8 cellular contexts compared by ENCODE assay signal in the genomic region with DNA sequence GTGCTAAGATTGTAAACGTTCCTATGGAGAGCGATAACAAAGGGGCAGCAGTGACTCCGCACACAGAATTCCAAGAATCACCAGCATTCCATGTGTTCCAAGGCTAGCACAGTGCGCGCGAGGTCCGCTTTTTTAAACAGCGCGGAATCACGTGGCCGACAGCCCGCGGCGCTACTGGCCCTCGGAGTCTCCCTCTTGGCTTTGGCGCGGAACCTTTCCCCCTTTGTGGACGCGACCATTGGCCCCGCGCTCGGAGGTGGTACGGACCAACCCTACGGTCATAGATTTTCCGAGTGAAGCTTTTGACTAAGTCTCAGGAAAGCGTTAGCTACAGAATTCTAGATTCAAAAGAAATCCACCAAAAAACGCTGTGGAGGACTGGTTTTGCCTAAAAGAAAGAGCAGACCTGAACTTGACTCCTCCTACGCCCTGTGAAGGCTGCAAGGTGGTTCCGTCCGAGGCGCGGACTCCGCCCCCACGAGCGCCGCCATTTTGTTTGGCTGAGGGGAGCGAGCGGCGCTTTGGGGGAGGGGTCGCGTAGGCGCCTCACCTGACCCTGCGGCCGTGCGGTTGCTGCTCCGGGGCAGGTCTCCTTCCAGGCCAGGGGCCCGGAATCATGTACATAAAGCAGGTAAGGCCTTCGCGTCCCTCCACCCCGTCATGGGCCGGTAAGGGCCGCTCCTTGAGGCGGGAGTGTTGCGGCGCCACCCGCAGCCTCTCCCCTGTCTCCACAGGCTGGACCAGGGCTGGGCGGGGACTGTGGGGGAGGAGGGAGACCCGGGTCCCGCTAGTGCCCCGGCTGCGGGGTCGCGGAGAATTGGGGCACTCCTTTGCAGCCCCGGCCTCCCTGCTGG. TPM values are rescaled to one million over a fixed set of nuclear protein-coding genes. Genes with fewer than 3 reads are reported as not detected.
DNase-seq lines count a peak whose midpoint lies in the region; ATAC-seq and TF ChIP-seq lines count a peak whose summit lies in the region.

A gene (plus strand): TSS at position 495 of the 854 bp plus-strand sequence. CDS start 122 bp downstream, at position 617.

- intact Hi-C loops in left ventricle myocardium superior (cut with micrococcal nuclease) (no loop called here), prostate gland (cut with DNase I) (loop anchor here (5.0 to 10.0 kb wide), 3 partner anchors 65 to 353 kb away; no protein-coding TSS in a partner anchor)

- H3K27ac ChIP-seq in angular gyrus (ENCODE audit: low read depth, low read length) = peak within 1 kb of the TSS; percentile 97
- peak within 1 kb of the TSS; percentile 76 to 88 for H3K27ac ChIP-seq in prostate gland
- peak within 1 kb of the TSS; percentile 84 for H3K27ac ChIP-seq in urinary bladder (ENCODE audit: low read depth)

- no peak for TF ChIP-seq CTCF in prostate gland (IDR thresholded peaks at IDR 0.05)

- 0% methylated on average over 56 of the region's 64 CpGs for WGBS in prostate gland
- under 1% methylated on average over 64 of the region's 64 CpGs for whole genome bisulfite sequencing in urinary bladder

- DNase-seq in NCI-H1694 (lab: John Stamatoyannopoulos, UW) (peak; percentile 90), T-helper 2 cell (peak; percentile 82 to 93 (median 87)), left ventricle myocardium superior (peak; percentile 94), prostate gland (ENCODE audit: low spot score) (peak; percentile 83)

- H3K27me3 ChIP-seq in prostate gland (replicated peaks; ENCODE audit: insufficient read depth) = no peaks in the 10 kb centered on the region

- peak; percentile 72 for TF ChIP-seq POLR2A in GM15510 (IDR thresholded peaks at IDR 0.05; ENCODE audit: borderline replicate concordance, extremely low read depth, insufficient read length)
- TF ChIP-seq POLR2A in prostate gland (IDR thresholded peaks at IDR 0.05) = peak; percentile 30

- no peaks in the 10 kb centered on the region for H3K4me1 ChIP-seq in prostate gland (replicated peaks)
- no peaks in the 10 kb centered on the region for H3K4me1 ChIP-seq in urinary bladder (ENCODE audit: insufficient read depth)

- peak; percentile 79 for ATAC-seq in HG02884 (IDR thresholded peaks at IDR 0.05; ENCODE audit: unreplicated experiment)
- ATAC-seq in left ventricle myocardium superior = peak; percentile 96

- H3K4me3 ChIP-seq in prostate gland (peak within 1 kb of the TSS; percentile 67 to 94), urinary bladder (ENCODE audit: low read depth, low read length) (peak within 1 kb of the TSS; percentile 91)

- H3K9me3 ChIP-seq in prostate gland = no peaks in the 10 kb centered on the region

- no peaks in the 10 kb centered on the region for H3K36me3 ChIP-seq in prostate gland
- no peaks in the 10 kb centered on the region for H3K36me3 ChIP-seq in urinary bladder (ENCODE audit: insufficient read depth)

RNA-seq across cellular contexts. Expression of the gene that starts here (rescaled TPM):
- total RNA-seq in left ventricle myocardium superior (24.3 TPM), prostate gland (10 to 100 TPM; 25.6 to 38.8 TPM), urinary bladder (50.7 TPM)
- polyA plus RNA-seq in urinary bladder = 25.8 TPM

Comparison
In these comparisons a context has a peak if more than half of its experiments do, and no peak if none do; other contexts are left out.
1. Peak in every context shown above with its lines: DNase-seq, ATAC-seq, H3K4me3 ChIP-seq and H3K27ac ChIP-seq.